ENCODE assay signal across 19 cellular contexts in the genomic region with DNA sequence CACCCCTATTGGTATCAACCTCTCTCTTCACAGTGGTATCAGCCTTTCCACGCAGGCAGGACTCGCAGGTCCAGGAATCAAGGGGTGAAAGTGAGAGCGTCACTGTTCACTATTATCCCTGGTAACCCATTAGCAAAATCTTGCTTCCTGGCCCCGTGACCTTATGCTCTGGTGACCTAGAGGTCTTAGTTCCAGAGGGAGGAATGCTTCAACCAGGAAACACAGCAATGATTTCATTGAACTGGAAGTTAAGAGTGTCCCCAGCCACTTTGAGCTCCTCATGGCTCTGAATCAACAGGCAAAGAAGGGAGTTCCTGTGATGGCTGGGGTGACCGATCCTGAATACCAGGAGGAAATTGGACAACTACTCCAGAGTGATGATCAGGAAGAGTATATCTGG.
DNase-seq lines count a peak whose midpoint lies in the region; ATAC-seq, FAIRE-seq and TF ChIP-seq lines count a peak whose summit lies in the region.
"Had no signal": no experiment of that assay in that cellular context is flagged by ENCODE, and none has a peak within 500 bp of the region (broad histone marks: within the 10 kb centered on the region; RNA-seq: fewer than 3 reads in every experiment).

No MANE protein-coding gene starts in this region.

- ATAC-seq in lower lobe of right lung = no peak
- ATAC-seq: GM23338 had no signal

- H3K27ac ChIP-seq in lower lobe of right lung = no peak overlapping the region
- H3K27ac ChIP-seq: HL-60 had no signal

- H3K27me3 ChIP-seq in lower lobe of right lung (ENCODE audit: low read depth) = no peaks in the 10 kb centered on the region

- H3K4me3 Mint-ChIP-seq in neural crest cell (peak overlapping the region; percentile 29), MCF 10A (ENCODE audit: unreplicated experiment) (no peak overlapping the region)
- H3K4me3 Mint-ChIP-seq: B cell; CD4-positive, CD25-positive, alpha-beta regulatory T cell; GM23338; IgD-negative memory B cell had no signal

- FAIRE-seq in HTR-8/SVneo (lab: Jason Lieb, UNC) = peak; percentile 58
- FAIRE-seq: D721Med, G401.6, GM12892, GM18507, H54 had no signal

- H3K4me1 Mint-ChIP-seq in neural crest cell = peaks cover 37% of the 10 kb centered on the region
- peaks cover 10% of the 10 kb centered on the region for H3K4me1 Mint-ChIP-seq in MCF 10A (ENCODE audit: insufficient read depth, unreplicated experiment)

- H3K9me3 ChIP-seq in lower lobe of right lung = no peaks in the 10 kb centered on the region
- H3K9me3 ChIP-seq: Caco-2 had no signal

- TF ChIP-seq CTCF in neural crest cell (conservative IDR thresholded peaks at IDR 0.05) (no peak), lower lobe of right lung (IDR thresholded peaks at IDR 0.05) (no peak), MCF 10A (IDR thresholded peaks at IDR 0.05; ENCODE audit: unreplicated experiment) (no peak)

- POLR2A ChIA-PET in MCF 10A (lab: Yijun Ruan, JAX) = interaction anchor here (0.7 kb wide), 1 partner anchor 198 kb away, joined by 3 read pairs; no protein-coding TSS in a partner anchor

- H3K4me3 ChIP-seq in lower lobe of right lung = no peak overlapping the region
- H3K4me3 ChIP-seq: GM23338 had no signal

- no TSS peak for BruUV-seq in MCF 10A (replicated peaks; lab: Mats Ljungman, UMichigan)

- H3K9me3 Mint-ChIP-seq in neural crest cell (peaks cover 3% of the 10 kb centered on the region), MCF 10A (ENCODE audit: unreplicated experiment) (no peaks in the 10 kb centered on the region)
- H3K9me3 Mint-ChIP-seq: CD4-positive, CD25-positive, alpha-beta regulatory T cell; GM23338; IgD-negative memory B cell had no signal

- H3K27ac Mint-ChIP-seq in neural crest cell (ENCODE audit: unreplicated experiment) = peak overlapping the region; percentile 28
- no peak overlapping the region for H3K27ac Mint-ChIP-seq in MCF 10A (ENCODE audit: low read depth, unreplicated experiment)
- H3K27ac Mint-ChIP-seq: B cell, GM23338, IgD-negative memory B cell had no signal

- CTCF ChIA-PET in MCF 10A (lab: Yijun Ruan, JAX) = interaction anchor here (1.3 kb wide), 1 partner anchor 28 kb away, joined by 4 read pairs; no protein-coding TSS in a partner anchor

- DNase-seq in HTR-8/SVneo (ENCODE audit: insufficient read length, low spot score) (no peak), kidney tubule cell (ENCODE audit: low spot score) (peak; percentile 33), neural crest cell (ENCODE audit: low read depth, low spot score) (no peak), lower lobe of right lung (no peak), posterior cingulate gyrus (no peak), MCF 10A (ENCODE audit: unreplicated experiment) (no peak)
- DNase-seq: C1 segment of cervical spinal cord; Caco-2; CD4-positive, CD25-positive, alpha-beta regulatory T cell; HCEC 1CT had no signal

- H3K27me3 Mint-ChIP-seq in neural crest cell (ENCODE audit: low read depth) (no peaks in the 10 kb centered on the region), MCF 10A (ENCODE audit: insufficient read depth, unreplicated experiment) (no peaks in the 10 kb centered on the region)
- H3K27me3 Mint-ChIP-seq: B cell; CD4-positive, CD25-positive, alpha-beta regulatory T cell; IgD-negative memory B cell had no signal

- peaks cover 4% of the 10 kb centered on the region for H3K36me3 ChIP-seq in lower lobe of right lung

- peaks cover 7% of the 10 kb centered on the region for H3K4me1 ChIP-seq in lower lobe of right lung

- H3K36me3 Mint-ChIP-seq in neural crest cell (ENCODE audit: low read depth) (peaks cover 3% of the 10 kb centered on the region), MCF 10A (ENCODE audit: insufficient read depth, unreplicated experiment) (no peaks in the 10 kb centered on the region)
- H3K36me3 Mint-ChIP-seq: CD4-positive, CD25-positive, alpha-beta regulatory T cell had no signal

- intact Hi-C loops in lower lobe of right lung (cut with DNase I) (no loop called here), posterior cingulate gyrus (cut with DNase I) (no loop called here), MCF 10A (cut with micrococcal nuclease) (loop anchor here (10.0 kb wide), 1 partner anchor 125 kb away; a partner anchor contains a TSS)
